27 cellular contexts compared by ENCODE assay signal in genomic region chr19:44893704-44894103, GRCh38. TPM values are rescaled to one million over a fixed set of nuclear protein-coding genes. Genes with fewer than 3 reads are reported as not detected.
"Had no signal": no experiment of that assay in that cellular context is flagged by ENCODE, and none has a peak within 500 bp of the region (broad histone marks: within the 10 kb centered on the region; RNA-seq: fewer than 3 reads in every experiment).

No MANE protein-coding gene starts in this region.

- H3K9me3 ChIP-seq: esophagus squamous epithelium, heart right ventricle, left ventricle myocardium inferior, mucosa of descending colon, ovary, psoas muscle, suprapubic skin, transverse colon, uterus had no signal

- H3K27ac ChIP-seq: esophagus squamous epithelium, heart right ventricle, left ventricle myocardium inferior, ovary, psoas muscle, skin epidermis, suprapubic skin, transverse colon, uterus, WERI-Rb-1 had no signal

- H3K36me3 ChIP-seq: ovary, uterus had no signal

- H3K4me3 Mint-ChIP-seq: dendritic cell treated with granulocyte-macrophage colony-stimulating factor and Interleukin-4, amounts not matched to agents 40 ng/mL and 50 ng/mL, for 4 days had no signal

- H3K27me3 Mint-ChIP-seq: dendritic cell treated with granulocyte-macrophage colony-stimulating factor and Interleukin-4, amounts not matched to agents 40 ng/mL and 50 ng/mL, for 4 days; memory B cell; naive thymus-derived CD4-positive, alpha-beta T cell; stimulated activated naive CD8-positive, alpha-beta T cell treated with anti-CD3 and anti-CD28 coated beads, Interleukin-15, amount 100 ng/mL, for 72 hours had no signal

- H3K27ac Mint-ChIP-seq: activated naive CD4-positive, alpha-beta T cell treated with anti-CD3 and anti-CD28 coated beads for 36 hours; dendritic cell treated with granulocyte-macrophage colony-stimulating factor and Interleukin-4, amounts not matched to agents 40 ng/mL and 50 ng/mL, for 4 days; memory B cell had no signal

- DNase-seq: activated CD4-positive, alpha-beta T cell treated with anti-CD3 and anti-CD28 coated beads for 1 hour; activated CD4-positive, alpha-beta T cell treated with anti-CD3 and anti-CD28 coated beads, Interleukin-2, amount 50 U/mL, for 48 hours; activated naive CD4-positive, alpha-beta T cell treated with anti-CD3 and anti-CD28 coated beads for 36 hours; amniotic stem cell; effector CD8-positive, alpha-beta T cell; esophagus squamous epithelium; heart right ventricle; left ventricle myocardium inferior; mucosa of descending colon; naive thymus-derived CD4-positive, alpha-beta T cell; ovary; psoas muscle; right cardiac atrium; stimulated activated CD4-positive, alpha-beta T cell treated with anti-CD3 and anti-CD28 coated beads, Interleukin-15, amount 100 ng/mL, for 24 hours; stimulated activated CD4-positive, alpha-beta T cell treated with anti-CD3 and anti-CD28 coated beads, Interleukin-2, amount 100 ng/mL, for 48 hours; stimulated activated naive CD8-positive, alpha-beta T cell treated with anti-CD3 and anti-CD28 coated beads, Interleukin-15, amount 100 ng/mL, for 72 hours; transverse colon; uterus; WERI-Rb-1 had no signal

- H3K9me3 Mint-ChIP-seq: dendritic cell treated with granulocyte-macrophage colony-stimulating factor and Interleukin-4, amounts not matched to agents 40 ng/mL and 50 ng/mL, for 4 days; memory B cell; stimulated activated naive CD8-positive, alpha-beta T cell treated with anti-CD3 and anti-CD28 coated beads, Interleukin-15, amount 100 ng/mL, for 72 hours had no signal

- H3K27me3 ChIP-seq: esophagus squamous epithelium, heart right ventricle, ovary, suprapubic skin, transverse colon, uterus had no signal

- H3K4me3 ChIP-seq: esophagus squamous epithelium, heart right ventricle, left ventricle myocardium inferior, mucosa of descending colon, ovary, psoas muscle, skin epidermis, suprapubic skin, transverse colon, uterus had no signal

RNA-seq across cellular contexts. Expression of gene APOE, which starts 11.9 kb away (rescaled TPM):
- polyA plus RNA-seq: naive thymus-derived CD4-positive, alpha-beta T cell had no signal

RNA-seq across cellular contexts. Expression of gene APOC1, which starts 20.7 kb away (rescaled TPM):
- total RNA-seq: T-helper 2 cell treated with Interferon-gamma antibody and Interleukin-4, amounts not matched to agents 100 ng/mL and 5 ng/mL, for 36 hours had no signal
- polyA plus RNA-seq: naive thymus-derived CD4-positive, alpha-beta T cell had no signal

RNA-seq across cellular contexts. Expression of gene NECTIN2, which starts 47.6 kb away (rescaled TPM):
- total RNA-seq: T-helper 2 cell treated with Interferon-gamma antibody and Interleukin-4, amounts not matched to agents 100 ng/mL and 5 ng/mL, for 36 hours had no signal

RNA-seq across cellular contexts. Expression of gene APOC4, which starts 48.3 kb away (rescaled TPM):
- total RNA-seq: activated naive CD4-positive, alpha-beta T cell treated with anti-CD3 and anti-CD28 coated beads for 36 hours; cerebellum; endothelial cell of umbilical vein; esophagus squamous epithelium; heart right ventricle; kidney epithelial cell; left ventricle myocardium inferior; mucosa of descending colon; naive thymus-derived CD4-positive, alpha-beta T cell; psoas muscle; right cardiac atrium; suprapubic skin; T-helper 2 cell treated with Interferon-gamma antibody and Interleukin-4, amounts not matched to agents 100 ng/mL and 5 ng/mL, for 36 hours; transverse colon; uterus had no signal
- polyA plus RNA-seq: endothelial cell of umbilical vein; heart right ventricle; naive thymus-derived CD4-positive, alpha-beta T cell; ovary; psoas muscle; right cardiac atrium had no signal
